ENCODE assay signal across 16 cellular contexts in the genomic region with DNA sequence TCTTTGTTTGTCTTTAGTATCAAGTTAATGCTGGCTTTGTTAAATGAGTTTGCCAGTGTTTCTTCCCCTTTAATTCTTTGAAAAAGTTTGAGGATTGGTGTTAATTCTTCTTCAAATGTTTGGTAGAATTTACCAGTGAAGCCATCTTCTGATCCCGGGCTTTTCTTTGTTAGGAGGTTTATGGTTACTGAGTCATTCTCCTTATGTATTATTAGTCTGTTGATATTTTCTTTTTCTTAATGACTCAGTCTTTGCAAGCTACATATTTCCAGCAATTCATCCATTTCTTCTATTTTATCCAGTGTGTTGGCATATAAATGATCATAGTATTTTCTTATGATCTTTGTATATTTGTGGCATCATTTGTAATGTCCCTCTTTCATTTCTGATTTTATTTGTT.
DNase-seq lines count a peak whose midpoint lies in the region; ATAC-seq, FAIRE-seq and TF ChIP-seq lines count a peak whose summit lies in the region.
"Had no signal": no experiment of that assay in that cellular context is flagged by ENCODE, and none has a peak within 500 bp of the region (broad histone marks: within the 10 kb centered on the region; RNA-seq: fewer than 3 reads in every experiment).

No MANE protein-coding gene starts in this region.

- H3K4me2 ChIP-seq in endothelial cell of umbilical vein (ENCODE audit: insufficient read depth, low read length), result no peak overlapping the region

- no peaks in the 10 kb centered on the region for H3K36me3 ChIP-seq in endothelial cell of umbilical vein (ENCODE audit: control insufficient read depth in 2 of 2, extremely low read depth in 1 of 2, insufficient read depth in 2 of 2, low read length in 2 of 2)

- H3K4me1 ChIP-seq in endothelial cell of umbilical vein (ENCODE audit: control insufficient read depth, extremely low read depth, insufficient read depth, low read length) (peaks cover 2% of the 10 kb centered on the region), foreskin keratinocyte (no peaks in the 10 kb centered on the region)

- TF ChIP-seq CTCF in endothelial cell of umbilical vein (IDR thresholded peaks at IDR 0.05; ENCODE audit: extremely low read depth in 1 of 2, insufficient read depth in 1 of 2, low read depth in 1 of 2, low read length in 2 of 2) (no peak), foreskin keratinocyte (conservative IDR thresholded peaks at IDR 0.05) (no peak)

- CTCF ChIA-PET in endothelial cell of umbilical vein (lab: Charles Lee), result interaction anchor here (1.0 to 1.3 kb wide), 4 partner anchors 10 to 386 kb away, joined by 3 read pairs; no protein-coding TSS in a partner anchor

- dilution Hi-C loops in endothelial cell of umbilical vein (cut with MboI; ENCODE audit: extremely low pct_ligation_motif_present, low sequenced_read_pairs), result no loop called here

- H3K79me2 ChIP-seq in endothelial cell of umbilical vein (ENCODE audit: control insufficient read depth, insufficient read depth, low read length), result no peaks in the 10 kb centered on the region

- DNase-seq in DMS53 (lab: John Stamatoyannopoulos, UW) (peak; percentile 20), DMS53 treated with DMSO at 0.1 percent for 48 hours (lab: John Stamatoyannopoulos, UW; ENCODE audit: unreplicated experiment) (no peak), endothelial cell of umbilical vein (ENCODE audit: low read depth, low spot score) (peak; percentile 35), foreskin keratinocyte (no peak), caudate nucleus (lab: John Stamatoyannopoulos, UW) (no peak)
- no peak for DNase-seq in activated CD4-positive, CD25-positive, alpha-beta regulatory T cell (lab: John Stamatoyannopoulos, UW)
- DNase-seq: CD8-positive, alpha-beta T cell; COR-L47; DMS153; GF-D8; IMR-90 had no signal

- FAIRE-seq in endothelial cell of umbilical vein (lab: Jason Lieb, UNC), result peak; percentile 57
- FAIRE-seq: D721Med, GM19239, H54 had no signal

- H3K27me3 ChIP-seq in endothelial cell of umbilical vein (ENCODE audit: control insufficient read depth in 2 of 2, insufficient read depth in 2 of 2, low read length in 2 of 2) (no peaks in the 10 kb centered on the region), foreskin keratinocyte (no peaks in the 10 kb centered on the region)

- H3K27ac ChIP-seq in endothelial cell of umbilical vein (ENCODE audit: insufficient read depth, low read depth, low read length) (no peak overlapping the region), foreskin keratinocyte (no peak overlapping the region), caudate nucleus (ENCODE audit: low read depth, low read length) (no peak overlapping the region)
- H3K27ac ChIP-seq: 22Rv1 had no signal

- H4K20me1 ChIP-seq in endothelial cell of umbilical vein (replicated peaks; ENCODE audit: control insufficient read depth, extremely low read depth, insufficient read depth, low read length), result no peaks in the 10 kb centered on the region

- intact Hi-C loops in endothelial cell of umbilical vein (cut with micrococcal nuclease), result loop anchor here (1.0 kb wide), 1 partner anchor 8 kb away; no protein-coding TSS in a partner anchor

- no peak overlapping the region for H3K4me3 ChIP-seq in endothelial cell of umbilical vein (replicated peaks in 1 of 3; ENCODE audit: insufficient read depth in 1 of 3, low read depth in 1 of 3, low read length in 3 of 3)

- TF ChIP-seq POLR2A in endothelial cell of umbilical vein (IDR thresholded peaks at IDR 0.05; ENCODE audit: low read depth, low read length), result no peak

- H3K9me1 ChIP-seq in endothelial cell of umbilical vein (replicated peaks; ENCODE audit: control insufficient read depth, extremely low read depth, insufficient read depth, low read length), result no peaks in the 10 kb centered on the region

- ATAC-seq in foreskin keratinocyte (peak; percentile 64), GM21619 (IDR thresholded peaks at IDR 0.05; ENCODE audit: unreplicated experiment) (no peak)
- ATAC-seq: CD8-positive, alpha-beta T cell had no signal

- no peaks in the 10 kb centered on the region for H3K9me3 ChIP-seq in endothelial cell of umbilical vein (replicated peaks; ENCODE audit: control insufficient read depth, insufficient read depth, low read length)

- H2AFZ ChIP-seq in endothelial cell of umbilical vein (ENCODE audit: low read depth, low read length), result peak overlapping the region; percentile 62

- no peak overlapping the region for H3K9ac ChIP-seq in endothelial cell of umbilical vein (replicated peaks; ENCODE audit: extremely low read depth, insufficient read depth, low read length)

- POLR2A ChIA-PET in endothelial cell of umbilical vein (lab: Charles Lee), result no interaction called here

- no TSS peak for BruUV-seq in endothelial cell of umbilical vein (replicated peaks; lab: Mats Ljungman, UMichigan)

TF ChIP-seq in endothelial cell of umbilical vein, 7 proteins besides CTCF, POLR2A, EP300 and RAD21:
- TF ChIP-seq JUN (IDR thresholded peaks at IDR 0.05; ENCODE audit: borderline replicate concordance, insufficient read depth, insufficient read length, low read depth) (peak; percentile 19), FOS (IDR thresholded peaks at IDR 0.05; ENCODE audit: borderline replicate concordance, insufficient read depth, low read length) (peak; percentile 67), GATA2 (IDR thresholded peaks at IDR 0.05; ENCODE audit: insufficient read depth, insufficient read length, low read depth, low read length) (no peak), POLR2AphosphoS5 (IDR thresholded peaks at IDR 0.05; ENCODE audit: insufficient read depth, low read depth, low read length) (no peak)

Comparison
In these comparisons a context has a peak if more than half of its experiments do, and no peak if none do; other contexts are left out.
1. DNase-seq: peak in DMS53 (single experiment) and endothelial cell of umbilical vein (single experiment); none in DMS53 treated with DMSO at 0.1 percent for 48 hours (single experiment), foreskin keratinocyte (0 of 2), caudate nucleus (0 of 61) and activated CD4-positive, CD25-positive, alpha-beta regulatory T cell (0 of 4).